30 cellular contexts compared by ENCODE assay signal in genomic region chr5:152077-152476, GRCh38. TPM values are rescaled to one million over a fixed set of nuclear protein-coding genes. Genes with fewer than 3 reads are reported as not detected.
"Had no signal": no experiment of that assay in that cellular context is flagged by ENCODE, and none has a peak within 500 bp of the region (broad histone marks: within the 10 kb centered on the region; RNA-seq: fewer than 3 reads in every experiment).

No MANE protein-coding gene starts in this region.

- ATAC-seq: activated CD4-positive, alpha-beta T cell treated with anti-CD3 and anti-CD28 coated beads for 36 hours; activated CD8-positive, alpha-beta memory T cell treated with anti-CD3 and anti-CD28 coated beads, Interleukin-2, amount 10 ng/mL, durations not matched to agents 7 days and 5 days; activated CD8-positive, alpha-beta T cell treated with anti-CD3 and anti-CD28 coated beads, Interleukin-2, amount 10 ng/mL, durations not matched to agents 7 days and 5 days; activated naive CD4-positive, alpha-beta T cell treated with anti-CD3 and anti-CD28 coated beads, Interleukin-2, amount 50 U/mL, for 72 hours; effector memory CD8-positive, alpha-beta T cell; foreskin keratinocyte; gastrocnemius medialis; heart left ventricle had no signal

- H3K4me3 ChIP-seq: ascending aorta, esophagus muscularis mucosa, gastrocnemius medialis, heart left ventricle had no signal

- H3K36me3 ChIP-seq: ascending aorta, esophagus muscularis mucosa, gastrocnemius medialis, heart left ventricle had no signal

- DNase-seq: activated CD4-positive, alpha-beta memory T cell treated with anti-CD3 and anti-CD28 coated beads for 36 hours; activated CD4-positive, alpha-beta T cell treated with anti-CD3 and anti-CD28 coated beads for 36 hours; activated CD4-positive, alpha-beta T cell treated with anti-CD3 and anti-CD28 coated beads, Interleukin-2, amount 10 ng/mL, durations not matched to agents 24 days and 14 days; activated CD4-positive, CD25-positive, alpha-beta regulatory T cell; activated CD4-positive, CD25-positive, alpha-beta regulatory T cell treated with anti-CD3 and anti-CD28 coated beads, Interleukin-2, amount 50 U/mL, for 72 hours; activated CD8-positive, alpha-beta memory T cell treated with anti-CD3 and anti-CD28 coated beads, Interleukin-2, amount 10 ng/mL, durations not matched to agents 7 days and 5 days; activated CD8-positive, alpha-beta memory T cell treated with anti-CD3 and anti-CD28 coated beads, Interleukin-2, amount 50 U/mL, for 4 hours; activated CD8-positive, alpha-beta T cell treated with anti-CD3 and anti-CD28 coated beads, Interleukin-2, amount 10 ng/mL, durations not matched to agents 7 days and 5 days; activated gamma-delta T cell; activated naive CD4-positive, alpha-beta T cell; activated naive CD4-positive, alpha-beta T cell treated with anti-CD3 and anti-CD28 coated beads, Interleukin-2, amount 10 ng/mL, durations not matched to agents 7 days and 5 days; activated naive CD8-positive, alpha-beta T cell treated with anti-CD3 and anti-CD28 coated beads, Interleukin-2, amount 10 ng/mL, durations not matched to agents 7 days and 5 days; activated T-cell treated with anti-CD3 and anti-CD28 coated beads, Interleukin-2, amount 50 U/mL, for 1 hour; activated T-cell treated with anti-CD3 and anti-CD28 coated beads, Interleukin-2, amount 50 U/mL, for 48 hours; caudate nucleus; cortex of kidney; dermis blood vessel endothelial cell; effector CD4-positive, alpha-beta T cell; effector memory CD8-positive, alpha-beta T cell; erythroblast; foreskin keratinocyte; gastrocnemius medialis; glutamatergic neuron; heart left ventricle; T-helper 2 cell had no signal

- H3K4me1 ChIP-seq: ascending aorta, esophagus muscularis mucosa, foreskin keratinocyte, gastrocnemius medialis, heart left ventricle had no signal

- H3K27ac Mint-ChIP-seq: activated CD4-positive, alpha-beta memory T cell treated with anti-CD3 and anti-CD28 coated beads for 36 hours; activated CD4-positive, alpha-beta T cell treated with anti-CD3 and anti-CD28 coated beads for 36 hours; activated CD4-positive, alpha-beta T cell treated with anti-CD3 and anti-CD28 coated beads, Interleukin-2, amount 10 ng/mL, durations not matched to agents 24 days and 14 days; activated CD8-positive, alpha-beta memory T cell treated with anti-CD3 and anti-CD28 coated beads, Interleukin-2, amount 10 ng/mL, durations not matched to agents 7 days and 5 days; activated CD8-positive, alpha-beta T cell treated with anti-CD3 and anti-CD28 coated beads, Interleukin-2, amount 10 ng/mL, durations not matched to agents 7 days and 5 days; activated naive CD4-positive, alpha-beta T cell treated with anti-CD3 and anti-CD28 coated beads, Interleukin-2, amount 10 ng/mL, durations not matched to agents 7 days and 5 days; activated naive CD4-positive, alpha-beta T cell treated with anti-CD3 and anti-CD28 coated beads, Interleukin-2, amount 50 U/mL, for 72 hours; activated naive CD8-positive, alpha-beta T cell treated with anti-CD3 and anti-CD28 coated beads, Interleukin-2, amount 10 ng/mL, durations not matched to agents 7 days and 5 days; effector memory CD8-positive, alpha-beta T cell had no signal

- H3K4me1 Mint-ChIP-seq: activated CD4-positive, alpha-beta T cell treated with anti-CD3 and anti-CD28 coated beads for 36 hours; activated CD4-positive, alpha-beta T cell treated with anti-CD3 and anti-CD28 coated beads, Interleukin-2, amount 10 ng/mL, durations not matched to agents 24 days and 14 days; activated CD8-positive, alpha-beta memory T cell treated with anti-CD3 and anti-CD28 coated beads, Interleukin-2, amount 10 ng/mL, durations not matched to agents 7 days and 5 days; activated naive CD4-positive, alpha-beta T cell treated with anti-CD3 and anti-CD28 coated beads, Interleukin-2, amount 10 ng/mL, durations not matched to agents 7 days and 5 days; activated naive CD8-positive, alpha-beta T cell treated with anti-CD3 and anti-CD28 coated beads, Interleukin-2, amount 10 ng/mL, durations not matched to agents 7 days and 5 days had no signal

- H3K27ac ChIP-seq: ascending aorta, esophagus muscularis mucosa, foreskin keratinocyte, gastrocnemius medialis, heart left ventricle had no signal

- H3K27me3 ChIP-seq: ascending aorta, esophagus muscularis mucosa, foreskin keratinocyte, heart left ventricle had no signal

- H3K36me3 Mint-ChIP-seq: activated CD8-positive, alpha-beta memory T cell treated with anti-CD3 and anti-CD28 coated beads, Interleukin-2, amount 10 ng/mL, durations not matched to agents 7 days and 5 days; activated naive CD4-positive, alpha-beta T cell treated with anti-CD3 and anti-CD28 coated beads, Interleukin-2, amount 10 ng/mL, durations not matched to agents 7 days and 5 days; activated naive CD8-positive, alpha-beta T cell treated with anti-CD3 and anti-CD28 coated beads, Interleukin-2, amount 10 ng/mL, durations not matched to agents 7 days and 5 days had no signal

- H3K4me3 Mint-ChIP-seq: activated CD4-positive, alpha-beta memory T cell treated with anti-CD3 and anti-CD28 coated beads for 36 hours; activated CD4-positive, alpha-beta T cell treated with anti-CD3 and anti-CD28 coated beads for 36 hours; activated CD4-positive, alpha-beta T cell treated with anti-CD3 and anti-CD28 coated beads, Interleukin-2, amount 10 ng/mL, durations not matched to agents 24 days and 14 days; activated CD8-positive, alpha-beta memory T cell treated with anti-CD3 and anti-CD28 coated beads, Interleukin-2, amount 10 ng/mL, durations not matched to agents 7 days and 5 days; activated CD8-positive, alpha-beta T cell treated with anti-CD3 and anti-CD28 coated beads, Interleukin-2, amount 10 ng/mL, durations not matched to agents 7 days and 5 days; activated naive CD4-positive, alpha-beta T cell treated with anti-CD3 and anti-CD28 coated beads, Interleukin-2, amount 10 ng/mL, durations not matched to agents 7 days and 5 days; activated naive CD8-positive, alpha-beta T cell treated with anti-CD3 and anti-CD28 coated beads, Interleukin-2, amount 10 ng/mL, durations not matched to agents 7 days and 5 days; effector memory CD8-positive, alpha-beta T cell had no signal

RNA-seq across cellular contexts. Expression of gene LRRC14B, which starts 39.2 kb away (rescaled TPM):
- total RNA-seq: activated CD4-positive, alpha-beta memory T cell treated with anti-CD3 and anti-CD28 coated beads for 36 hours; activated CD4-positive, alpha-beta T cell treated with anti-CD3 and anti-CD28 coated beads, Interleukin-2, amount 10 ng/mL, durations not matched to agents 24 days and 14 days; activated CD8-positive, alpha-beta memory T cell treated with anti-CD3 and anti-CD28 coated beads for 36 hours; activated CD8-positive, alpha-beta memory T cell treated with anti-CD3 and anti-CD28 coated beads, Interleukin-2, amount 10 ng/mL, durations not matched to agents 7 days and 5 days; activated CD8-positive, alpha-beta T cell treated with anti-CD3 and anti-CD28 coated beads, Interleukin-2, amount 10 ng/mL, durations not matched to agents 7 days and 5 days; ascending aorta; chondrocyte; dermis blood vessel endothelial cell; esophagus muscularis mucosa; foreskin keratinocyte had no signal
